In genomic region chr16:68297908-68298307, GRCh38 we compare ENCODE assay signal across 10 cellular contexts. TPM values are rescaled to one million over a fixed set of nuclear protein-coding genes. Genes with fewer than 3 reads are reported as not detected.
DNase-seq lines count a peak whose midpoint lies in the region; ATAC-seq and TF ChIP-seq lines count a peak whose summit lies in the region.
"Had no signal": no experiment of that assay in that cellular context is flagged by ENCODE, and none has a peak within 500 bp of the region (broad histone marks: within the 10 kb centered on the region; RNA-seq: fewer than 3 reads in every experiment).

No MANE protein-coding gene starts in this region.

- intact Hi-C loops in right cardiac atrium (cut with DNase I), result no loop called here
- intact Hi-C loops in Right ventricle myocardium inferior (cut with DNase I), result loop anchor here (5.0 kb wide), 1 partner anchor 36 kb away; the partner anchor contains the start of gene SLC7A6
- intact Hi-C loops in OCI-LY7 (cut with micrococcal nuclease; ENCODE audit: unreplicated experiment), result no loop called here
- intact Hi-C loops in esophagus muscularis mucosa (cut with DNase I), result no loop called here
- intact Hi-C loops in PC-9 (cut with micrococcal nuclease; ENCODE audit: unreplicated experiment), result no loop called here

- H3K27me3 ChIP-seq in right cardiac atrium (ENCODE audit: control insufficient read depth, insufficient read depth) (no peaks in the 10 kb centered on the region), esophagus muscularis mucosa (no peaks in the 10 kb centered on the region), stomach smooth muscle (ENCODE audit: control insufficient read depth in 1 of 2, insufficient read depth in 2 of 2, low read length in 2 of 2) (no peaks in the 10 kb centered on the region), PC-9 (ENCODE audit: insufficient read depth, low read depth) (no peaks in the 10 kb centered on the region)

- no peak overlapping the region for H3K9ac ChIP-seq in stomach smooth muscle (ENCODE audit: low read length in 2 of 2)

- no peak for TF ChIP-seq POLR2A in esophagus muscularis mucosa (IDR thresholded peaks at IDR 0.05; ENCODE audit: low read depth)

- DNase-seq in right cardiac atrium, result no peak
- no peak for DNase-seq in Right ventricle myocardium inferior (ENCODE audit: missing footprints)
- no peak for DNase-seq in OCI-LY7 (ENCODE audit: low spot score)
- DNase-seq in esophagus muscularis mucosa (ENCODE audit: extremely low spot score), result no peak
- no peak for DNase-seq in PC-9
- DNase-seq: activated CD4-positive, alpha-beta T cell treated with anti-CD3 and anti-CD28 coated beads for 4 hours; amniotic stem cell had no signal

- no peak overlapping the region for H3K4me3 ChIP-seq in right cardiac atrium (ENCODE audit: low read length)
- H3K4me3 ChIP-seq in OCI-LY7 (ENCODE audit: low read depth, low read length, poor library complexity, severe bottlenecking), result no peak overlapping the region
- no peak overlapping the region for H3K4me3 ChIP-seq in esophagus muscularis mucosa
- no peak overlapping the region for H3K4me3 ChIP-seq in stomach smooth muscle (ENCODE audit: low read length in 2 of 2)
- no peak overlapping the region for H3K4me3 ChIP-seq in PC-9

- H3K36me3 ChIP-seq in OCI-LY7 (ENCODE audit: insufficient read depth, low read length) (peaks cover 100% of the 10 kb centered on the region), esophagus muscularis mucosa (peaks cover 33 to 100% (median 92%) of the 10 kb centered on the region in 4 donors), stomach smooth muscle (ENCODE audit: control insufficient read depth in 2 of 2, insufficient read depth in 2 of 2, low read length in 2 of 2) (peaks cover 34 to 53% of the 10 kb centered on the region in 2 donors), PC-9 (ENCODE audit: low read depth) (peaks cover 42% of the 10 kb centered on the region)

- no peak for ATAC-seq in right cardiac atrium
- no peak for ATAC-seq in Right ventricle myocardium inferior
- ATAC-seq in GM21381 (IDR thresholded peaks at IDR 0.05; ENCODE audit: unreplicated experiment), result no peak
- ATAC-seq in GM19035 (IDR thresholded peaks at IDR 0.05; ENCODE audit: unreplicated experiment), result no peak

- H3K9me2 ChIP-seq in OCI-LY7 (ENCODE audit: insufficient read depth, low read length) (no peaks in the 10 kb centered on the region), PC-9 (ENCODE audit: insufficient read depth) (no peaks in the 10 kb centered on the region)

- BruUV-seq in OCI-LY7 (replicated peaks; lab: Mats Ljungman, UMichigan) (TSS peak; percentile 61), PC-9 (replicated peaks; lab: Mats Ljungman, UMichigan) (no TSS peak)

- TF ChIP-seq EP300 in esophagus muscularis mucosa (IDR thresholded peaks at IDR 0.05), result no peak

- H3F3A ChIP-seq in PC-9 (ENCODE audit: insufficient read depth, low read depth), result peaks cover 25% of the 10 kb centered on the region; the same call in 1 of the 2 replicates

- H3K4me1 ChIP-seq in right cardiac atrium (ENCODE audit: control insufficient read depth, insufficient read depth, low read length) (peaks cover 12% of the 10 kb centered on the region), OCI-LY7 (ENCODE audit: insufficient read depth, low read length, poor library complexity, severe bottlenecking) (no peaks in the 10 kb centered on the region), esophagus muscularis mucosa (peaks cover 30 to 53% (median 33%) of the 10 kb centered on the region in 4 donors), stomach smooth muscle (ENCODE audit: control insufficient read depth, insufficient read depth, low read length) (peaks cover 18% of the 10 kb centered on the region), PC-9 (replicated peaks; ENCODE audit: insufficient read depth) (no peaks in the 10 kb centered on the region)

- H3K4me2 ChIP-seq in OCI-LY7 (ENCODE audit: low read length) (no peak overlapping the region), PC-9 (no peak overlapping the region)

- H3K79me2 ChIP-seq in OCI-LY7 (ENCODE audit: insufficient read depth, low read depth, low read length) (no peaks in the 10 kb centered on the region), PC-9 (ENCODE audit: low read depth) (no peaks in the 10 kb centered on the region)

- H2AFZ ChIP-seq in OCI-LY7 (ENCODE audit: low read length) (no peak overlapping the region), PC-9 (no peak overlapping the region)

- no peaks in the 10 kb centered on the region for H3K9me3 ChIP-seq in right cardiac atrium (ENCODE audit: control insufficient read depth, low read length)
- H3K9me3 ChIP-seq in OCI-LY7 (ENCODE audit: low read length), result no peaks in the 10 kb centered on the region
- no peaks in the 10 kb centered on the region for H3K9me3 ChIP-seq in esophagus muscularis mucosa
- no peaks in the 10 kb centered on the region for H3K9me3 ChIP-seq in stomach smooth muscle (ENCODE audit: control insufficient read depth in 2 of 2, low read length in 2 of 2)
- H3K9me3 ChIP-seq in PC-9 (ENCODE audit: insufficient read depth, low read depth), result no peaks in the 10 kb centered on the region

- POLR2A ChIA-PET in OCI-LY7 (lab: Charles Lee), result interaction anchor here (1.0 to 4.4 kb wide), 2 partner anchors 8 to 13 kb away, joined by 3 to 16 read pairs; partner anchors contain the start of genes PRMT7 and SLC7A6OS
- POLR2A ChIA-PET in PC-9 (lab: Charles Lee; ENCODE audit: unreplicated experiment), result no interaction called here

- WGBS in right cardiac atrium, result 62% methylated on average over 3 of the region's 3 CpGs
- WGBS in esophagus muscularis mucosa, result 52% methylated on average over 3 of the region's 3 CpGs

- H4K20me1 ChIP-seq in OCI-LY7 (ENCODE audit: insufficient read depth, low read length), result peaks cover 6% of the 10 kb centered on the region; the same call in 1 of the 2 replicates
- H4K20me1 ChIP-seq in PC-9 (ENCODE audit: insufficient read depth), result peaks cover 23% of the 10 kb centered on the region

- CTCF ChIA-PET in OCI-LY7 (lab: Charles Lee; ENCODE audit: unreplicated experiment), result no interaction called here
- CTCF ChIA-PET in PC-9 (lab: Charles Lee), result no interaction called here

- H3K27ac ChIP-seq in right cardiac atrium (ENCODE audit: low read length), result peak overlapping the region; percentile 79
- no peak overlapping the region for H3K27ac ChIP-seq in OCI-LY7 (ENCODE audit: low read depth, low read length, poor library complexity, severe bottlenecking)
- H3K27ac ChIP-seq in esophagus muscularis mucosa (replicated peaks in 1 of 4), result peak overlapping the region; percentile 65 to 73 (median 68)
- H3K27ac ChIP-seq in stomach smooth muscle (ENCODE audit: low read length), result peak overlapping the region; percentile 75
- no peak overlapping the region for H3K27ac ChIP-seq in PC-9

- TF ChIP-seq CTCF in OCI-LY7 (conservative IDR thresholded peaks at IDR 0.05; ENCODE audit: low read length) (no peak), esophagus muscularis mucosa (IDR thresholded peaks at IDR 0.05) (no peak), PC-9 (conservative IDR thresholded peaks at IDR 0.05) (no peak)

RNA-seq across cellular contexts. Expression of gene SLC7A6OS, which starts 12.8 kb away (rescaled TPM):
- total RNA-seq in right cardiac atrium, result 10 to 100 TPM; 10.9 to 13.4 (median 11.9) TPM
- polyA plus RNA-seq in right cardiac atrium, result 7.9 TPM
- total RNA-seq in Right ventricle myocardium inferior, result 12.4 TPM
- total RNA-seq in OCI-LY7 (2014; rRNA removed; shearing (Covaris generic)), result 28.6 and 35.2 TPM in 2 replicates
- total RNA-seq in OCI-LY7 (2022), result 33.4 and 35.8 TPM in 2 replicates
- total RNA-seq in esophagus muscularis mucosa, result 10 to 100 TPM in 2 of 4 donors, 1 to 10 TPM in 2; 8.7 to 15.7 (median 11.5) TPM
- 14.2 and 17.2 TPM in 2 replicates for total RNA-seq in PC-9 (2021)

RNA-seq across cellular contexts. Expression of gene PRMT7, which starts 12.9 kb away (rescaled TPM):
- total RNA-seq in right cardiac atrium, result 10 to 100 TPM; 20.8 to 34.7 (median 32.2) TPM
- polyA plus RNA-seq in right cardiac atrium, result 34.5 TPM
- total RNA-seq in Right ventricle myocardium inferior, result 28.9 TPM
- 75.3 and 85.1 TPM in 2 replicates for total RNA-seq in OCI-LY7 (2014; rRNA removed; shearing (Covaris generic))
- 80.4 and 85.5 TPM in 2 replicates for total RNA-seq in OCI-LY7 (2022)
- 10 to 100 TPM; 20.0 to 31.1 (median 26.8) TPM for total RNA-seq in esophagus muscularis mucosa
- total RNA-seq in PC-9 (2021), result 47.5 and 65.7 TPM in 2 replicates

RNA-seq across cellular contexts. Expression of gene SLC7A6, which starts 33.6 kb away (rescaled TPM):
- total RNA-seq in right cardiac atrium, result 10 to 100 TPM; 39.0 to 60.7 (median 51.3) TPM
- polyA plus RNA-seq in right cardiac atrium, result 25.0 TPM
- 33.7 TPM for total RNA-seq in Right ventricle myocardium inferior
- total RNA-seq in OCI-LY7 (2014; rRNA removed; shearing (Covaris generic)), result 50.9 and 53.1 TPM in 2 replicates
- total RNA-seq in OCI-LY7 (2022), result 79.5 and 98.8 TPM in 2 replicates
- 10 to 100 TPM; 18.9 to 37.1 (median 27.3) TPM for total RNA-seq in esophagus muscularis mucosa
- total RNA-seq in PC-9 (2021), result 28.6 and 44.7 TPM in 2 replicates

RNA-seq across cellular contexts. Expression of gene PLA2G15, which starts 52.7 kb away (rescaled TPM):
- total RNA-seq in right cardiac atrium, result 10 to 100 TPM; 20.2 to 30.8 (median 28.7) TPM
- 18.2 TPM for polyA plus RNA-seq in right cardiac atrium
- total RNA-seq in Right ventricle myocardium inferior, result 43.8 TPM
- 38.9 and 46.2 TPM in 2 replicates for total RNA-seq in OCI-LY7 (2014; rRNA removed; shearing (Covaris generic))
- total RNA-seq in OCI-LY7 (2022), result 27.5 and 36.8 TPM in 2 replicates
- total RNA-seq in esophagus muscularis mucosa, result 10 to 100 TPM; 10.4 to 22.0 (median 15.3) TPM
- 13.4 and 14.0 TPM in 2 replicates for total RNA-seq in PC-9 (2021)

Comparison
In these comparisons a context has a peak if more than half of its experiments do, and no peak if none do; other contexts are left out.
1. H3K27ac ChIP-seq: peak in right cardiac atrium (single experiment), esophagus muscularis mucosa (4 of 4) and stomach smooth muscle (single experiment); none in OCI-LY7 (single experiment) and PC-9 (single experiment).